In genomic region chr3:175951047-175951694, GRCh38 we compare ENCODE assay signal across 16 cellular contexts.
A peak's percentile ranks its signal among the peaks of the same experiment; 100 is the strongest.
DNase-seq lines count a peak whose midpoint lies in the region; ATAC-seq and TF ChIP-seq lines count a peak whose summit lies in the region.
"Had no signal": no experiment of that assay in that cellular context is flagged by ENCODE, and none has a peak within 500 bp of the region (broad histone marks: within the 10 kb centered on the region; RNA-seq: fewer than 3 reads in every experiment).

No MANE protein-coding gene starts in this region.

- no CpG with 5 or more reads among the region's 4 CpGs for whole genome bisulfite sequencing in mesendoderm (ENCODE audit: extremely low coverage, insufficient coverage, low lambda C conversion rate)

- no peaks in the 10 kb centered on the region for H3K27me3 Mint-ChIP-seq in activated CD4-positive, alpha-beta T cell treated with anti-CD3 and anti-CD28 coated beads, Interleukin-2, amount 10 ng/mL, durations not matched to agents 24 days and 14 days
- no peaks in the 10 kb centered on the region for H3K27me3 Mint-ChIP-seq in naive thymus-derived CD4-positive, alpha-beta T cell
- H3K27me3 Mint-ChIP-seq: B cell; stimulated activated memory B cell treated with anti-CD40 and anti-IgM and Interleukin-4, amounts not matched to agents 10 μg/mL and 1 μg/mL and 100 μg/mL, for 72 hours had no signal

- peak overlapping the region; percentile 36 for H2BK15ac ChIP-seq in mesendoderm (replicated peaks; ENCODE audit: low read depth)

- H3K79me2 ChIP-seq in mesendoderm (ENCODE audit: control insufficient read depth, insufficient read depth, low read length): no peaks in the 10 kb centered on the region

- H4K5ac ChIP-seq in mesendoderm (ENCODE audit: low read length): no peak overlapping the region

- CTCF ChIA-PET in naive thymus-derived CD4-positive, alpha-beta T cell (lab: Charles Lee): no interaction called here

- intact Hi-C loops in activated CD4-positive, alpha-beta T cell treated with anti-CD3 and anti-CD28 coated beads, Interleukin-2, amount 10 ng/mL, durations not matched to agents 24 days and 14 days (cut with micrococcal nuclease): no loop called here
- intact Hi-C loops in naive thymus-derived CD4-positive, alpha-beta T cell (cut with micrococcal nuclease): no loop called here

- H2BK5ac ChIP-seq in mesendoderm (ENCODE audit: low read length): no peak overlapping the region

- H3K9ac ChIP-seq in mesendoderm (ENCODE audit: low read length): no peak overlapping the region

- H3K27ac ChIP-seq in mesendoderm (ENCODE audit: low read depth, low read length): no peak overlapping the region
- no peak overlapping the region for H3K27ac ChIP-seq in naive thymus-derived CD4-positive, alpha-beta T cell (ENCODE audit: low read depth, low read length)
- H3K27ac ChIP-seq: adrenal gland had no signal

- H3K27ac Mint-ChIP-seq in activated CD4-positive, alpha-beta T cell treated with anti-CD3 and anti-CD28 coated beads, Interleukin-2, amount 10 ng/mL, durations not matched to agents 24 days and 14 days: no peak overlapping the region
- no peak overlapping the region for H3K27ac Mint-ChIP-seq in naive thymus-derived CD4-positive, alpha-beta T cell
- H3K27ac Mint-ChIP-seq: activated T-helper 1 cell treated with anti-CD3 and anti-CD28 coated beads, Interleukin-12 subunit alpha, Interleukin-12 subunit beta, Interleukin-2, Interleukin-4 antibody, amounts not matched to agents 30 ng/mL and 10 ng/mL and 1 ng/mL, durations not matched to agents 14 hours and 24 hours and 36 hours; B cell; stimulated activated memory B cell treated with anti-CD40 and anti-IgM and Interleukin-4, amounts not matched to agents 10 μg/mL and 1 μg/mL and 100 μg/mL, for 72 hours had no signal

- no peak overlapping the region for H3K18ac ChIP-seq in mesendoderm (ENCODE audit: low read length)

- no peak overlapping the region for H3K4me2 ChIP-seq in mesendoderm (ENCODE audit: low read length)

- DNase-seq in AG10803 (ENCODE audit: low read depth) (peak; percentile 42), HT1080 (ENCODE audit: low read depth) (peak; percentile 19), astrocyte of the hippocampus (ENCODE audit: low read depth, low spot score) (peak; percentile 38), mesendoderm (peak; percentile 5)
- DNase-seq in stimulated activated CD4-positive, alpha-beta T cell treated with anti-CD3 and anti-CD28 coated beads, Interleukin-4, amount 100 ng/mL, for 24 hours: no peak
- no peak for DNase-seq in activated CD4-positive, alpha-beta T cell treated with anti-CD3 and anti-CD28 coated beads, Interleukin-2, amount 10 ng/mL, durations not matched to agents 24 days and 14 days
- no peak for DNase-seq in naive thymus-derived CD4-positive, alpha-beta T cell
- DNase-seq: adrenal gland, NCI-H187, NCI-H524 treated with DMSO at 0.1 percent for 48 hours, occipital lobe, OCI-M1 had no signal

- no peaks in the 10 kb centered on the region for H3K4me1 Mint-ChIP-seq in activated CD4-positive, alpha-beta T cell treated with anti-CD3 and anti-CD28 coated beads, Interleukin-2, amount 10 ng/mL, durations not matched to agents 24 days and 14 days
- no peaks in the 10 kb centered on the region for H3K4me1 Mint-ChIP-seq in naive thymus-derived CD4-positive, alpha-beta T cell
- H3K4me1 Mint-ChIP-seq: B cell; stimulated activated memory B cell treated with anti-CD40 and anti-IgM and Interleukin-4, amounts not matched to agents 10 μg/mL and 1 μg/mL and 100 μg/mL, for 72 hours had no signal

- POLR2A ChIA-PET in naive thymus-derived CD4-positive, alpha-beta T cell (lab: Charles Lee): no interaction called here

- no peaks in the 10 kb centered on the region for H3K36me3 Mint-ChIP-seq in activated CD4-positive, alpha-beta T cell treated with anti-CD3 and anti-CD28 coated beads, Interleukin-2, amount 10 ng/mL, durations not matched to agents 24 days and 14 days (ENCODE audit: low read depth)
- no peaks in the 10 kb centered on the region for H3K36me3 Mint-ChIP-seq in naive thymus-derived CD4-positive, alpha-beta T cell
- H3K36me3 Mint-ChIP-seq: stimulated activated memory B cell treated with anti-CD40 and anti-IgM and Interleukin-4, amounts not matched to agents 10 μg/mL and 1 μg/mL and 100 μg/mL, for 72 hours had no signal

- no peak overlapping the region for H3K56ac ChIP-seq in mesendoderm (ENCODE audit: low read length)

- peaks cover 6% of the 10 kb centered on the region for H3K9me3 Mint-ChIP-seq in activated CD4-positive, alpha-beta T cell treated with anti-CD3 and anti-CD28 coated beads, Interleukin-2, amount 10 ng/mL, durations not matched to agents 24 days and 14 days
- peaks cover 1 to 34% (median 7%) of the 10 kb centered on the region in 11 donors for H3K9me3 Mint-ChIP-seq in naive thymus-derived CD4-positive, alpha-beta T cell

- no peaks in the 10 kb centered on the region for H3K27me3 ChIP-seq in mesendoderm (ENCODE audit: insufficient read depth, low read length, poor library complexity)
- no peaks in the 10 kb centered on the region for H3K27me3 ChIP-seq in naive thymus-derived CD4-positive, alpha-beta T cell (ENCODE audit: control insufficient read depth in 2 of 2, insufficient read depth in 2 of 2, low read length in 2 of 2)
- H3K27me3 ChIP-seq: adrenal gland had no signal

- H3K4me1 ChIP-seq in mesendoderm (ENCODE audit: control insufficient read depth, low read depth, low read length): no peaks in the 10 kb centered on the region
- no peaks in the 10 kb centered on the region for H3K4me1 ChIP-seq in naive thymus-derived CD4-positive, alpha-beta T cell (ENCODE audit: control insufficient read depth in 2 of 2, insufficient read depth in 2 of 2, low read length in 2 of 2)
- H3K4me1 ChIP-seq: adrenal gland had no signal

- H4K8ac ChIP-seq in mesendoderm (ENCODE audit: low read depth, low read length): no peak overlapping the region

- no peak for ATAC-seq in HG03108 (IDR thresholded peaks at IDR 0.05; ENCODE audit: unreplicated experiment)
- ATAC-seq in naive thymus-derived CD4-positive, alpha-beta T cell: no peak
- ATAC-seq: stimulated activated memory B cell treated with anti-CD40 and anti-IgM and Interleukin-4, amounts not matched to agents 10 μg/mL and 1 μg/mL and 100 μg/mL, for 72 hours had no signal

- H3K23ac ChIP-seq in mesendoderm (ENCODE audit: low read length): no peak overlapping the region

- no peak overlapping the region for H2AK5ac ChIP-seq in mesendoderm (ENCODE audit: low read length)

- no peak overlapping the region for H3K4me3 Mint-ChIP-seq in activated CD4-positive, alpha-beta T cell treated with anti-CD3 and anti-CD28 coated beads, Interleukin-2, amount 10 ng/mL, durations not matched to agents 24 days and 14 days
- no peak overlapping the region for H3K4me3 Mint-ChIP-seq in naive thymus-derived CD4-positive, alpha-beta T cell
- H3K4me3 Mint-ChIP-seq: activated T-helper 1 cell treated with anti-CD3 and anti-CD28 coated beads, Interleukin-12 subunit alpha, Interleukin-12 subunit beta, Interleukin-2, Interleukin-4 antibody, amounts not matched to agents 30 ng/mL and 10 ng/mL and 1 ng/mL, durations not matched to agents 14 hours and 24 hours and 36 hours; B cell; stimulated activated memory B cell treated with anti-CD40 and anti-IgM and Interleukin-4, amounts not matched to agents 10 μg/mL and 1 μg/mL and 100 μg/mL, for 72 hours had no signal

- no peaks in the 10 kb centered on the region for H3K36me3 ChIP-seq in mesendoderm (ENCODE audit: control insufficient read depth, insufficient read depth, low read length)
- no peaks in the 10 kb centered on the region for H3K36me3 ChIP-seq in naive thymus-derived CD4-positive, alpha-beta T cell (ENCODE audit: control insufficient read depth in 2 of 3, insufficient read depth in 3 of 3, low read length in 3 of 3)
- H3K36me3 ChIP-seq: adrenal gland had no signal

- H3K9me3 ChIP-seq in naive thymus-derived CD4-positive, alpha-beta T cell (ENCODE audit: control insufficient read depth in 2 of 3, low read length in 3 of 3): no peaks in the 10 kb centered on the region
- H3K9me3 ChIP-seq: adrenal gland had no signal

- TF ChIP-seq CTCF in AG10803 (conservative IDR thresholded peaks at IDR 0.05; ENCODE audit: low read length): no peak

- no peak overlapping the region for H3K4me3 ChIP-seq in AG10803 (ENCODE audit: low read length)
- no peak overlapping the region for H3K4me3 ChIP-seq in mesendoderm (ENCODE audit: low read length)
- H3K4me3 ChIP-seq in naive thymus-derived CD4-positive, alpha-beta T cell (ENCODE audit: low read length): no peak overlapping the region
- H3K4me3 ChIP-seq: adrenal gland had no signal

- no peak overlapping the region for H2BK120ac ChIP-seq in mesendoderm (ENCODE audit: low read depth, low read length)

- no peak overlapping the region for H3K4ac ChIP-seq in mesendoderm (ENCODE audit: low read depth, low read length)

- H3K79me1 ChIP-seq in mesendoderm (ENCODE audit: low read length): no peaks in the 10 kb centered on the region

Comparison
In these comparisons a context has a peak if more than half of its experiments do, and no peak if none do; other contexts are left out.
1. DNase-seq: peak in AG10803 (single experiment), HT1080 (single experiment), astrocyte of the hippocampus (single experiment) and mesendoderm (single experiment); none in stimulated activated CD4-positive, alpha-beta T cell treated with anti-CD3 and anti-CD28 coated beads, Interleukin-4, amount 100 ng/mL, for 24 hours (single experiment), activated CD4-positive, alpha-beta T cell treated with anti-CD3 and anti-CD28 coated beads, Interleukin-2, amount 10 ng/mL, durations not matched to agents 24 days and 14 days (single experiment) and naive thymus-derived CD4-positive, alpha-beta T cell (0 of 9).